In the genomic region with DNA sequence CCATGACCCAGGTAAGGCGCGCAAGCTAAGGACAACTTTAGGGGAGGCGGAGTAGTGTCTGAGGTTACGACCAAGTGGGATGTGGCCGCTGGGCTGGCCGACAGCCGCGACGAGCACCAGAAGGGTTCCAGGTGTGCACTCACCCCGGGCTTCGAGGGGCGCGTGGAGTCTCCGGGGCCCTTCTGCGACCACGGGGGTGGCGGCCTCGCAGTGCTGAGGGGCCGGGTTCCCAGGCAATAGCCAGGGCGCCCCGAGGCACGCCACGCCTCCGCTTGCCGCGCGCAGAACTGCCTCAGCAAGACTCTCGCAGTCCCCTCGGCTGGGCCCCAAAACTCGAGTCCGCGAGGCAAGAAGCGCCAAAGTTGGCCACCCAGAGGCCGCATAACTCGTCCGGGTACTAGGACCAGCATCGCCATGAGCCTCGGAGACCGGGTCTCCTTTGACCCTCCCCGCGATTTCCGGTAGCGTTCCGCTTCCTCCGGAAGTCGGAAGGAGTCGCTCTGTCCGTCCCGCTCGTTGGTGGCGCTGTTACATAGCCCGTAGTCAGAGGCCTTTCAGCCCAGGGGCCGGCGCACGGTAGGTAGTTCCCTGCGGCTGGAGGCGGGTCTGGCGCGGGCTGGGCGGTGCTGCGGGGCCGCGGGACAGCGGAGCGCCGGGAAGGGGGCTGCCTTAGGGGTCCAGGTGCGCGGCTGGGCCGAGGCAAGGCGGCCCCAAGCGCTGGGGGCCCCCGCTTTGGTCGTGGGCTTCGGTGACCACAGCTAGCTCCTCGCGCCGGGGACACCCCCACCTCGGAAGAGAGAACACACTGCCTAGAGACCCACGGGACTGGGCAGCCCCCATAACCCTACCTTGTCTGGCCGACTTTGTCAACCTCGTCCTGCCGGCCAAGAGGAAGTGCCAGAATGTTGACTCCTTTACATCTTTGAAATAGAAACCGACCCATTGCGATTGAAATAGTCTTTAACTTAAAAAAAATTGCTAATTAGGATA, we compare ENCODE assay signal across 8 cellular contexts. TPM values are rescaled to one million over a fixed set of nuclear protein-coding genes. Genes with fewer than 3 reads are reported as not detected.
DNase-seq lines count a peak whose midpoint lies in the region; ATAC-seq, FAIRE-seq and TF ChIP-seq lines count a peak whose summit lies in the region.

A gene with protein sequence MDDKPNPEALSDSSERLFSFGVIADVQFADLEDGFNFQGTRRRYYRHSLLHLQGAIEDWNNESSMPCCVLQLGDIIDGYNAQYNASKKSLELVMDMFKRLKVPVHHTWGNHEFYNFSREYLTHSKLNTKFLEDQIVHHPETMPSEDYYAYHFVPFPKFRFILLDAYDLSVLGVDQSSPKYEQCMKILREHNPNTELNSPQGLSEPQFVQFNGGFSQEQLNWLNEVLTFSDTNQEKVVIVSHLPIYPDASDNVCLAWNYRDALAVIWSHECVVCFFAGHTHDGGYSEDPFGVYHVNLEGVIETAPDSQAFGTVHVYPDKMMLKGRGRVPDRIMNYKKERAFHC (plus strand): TSS at position 503 of the 990 bp plus-strand sequence. CDS start 7,333 bp downstream, outside the sequence.
Gene SCO1, minus strand, starts transcription at position 442 of the 990 bp plus-strand sequence. Its CDS starts 26 bp downstream, at position 416.

- TF ChIP-seq CTCF in heart right ventricle (IDR thresholded peaks at IDR 0.05) (peak in 8 of 9 donors; percentile 12 to 69 (median 49)), upper lobe of left lung (IDR thresholded peaks at IDR 0.05) (peak in 4 of 6 experiments; percentile 25 to 57 (median 46))

- H3K9me3 Mint-ChIP-seq in T-cell = no peaks in the 10 kb centered on the region

- peak within 1 kb of the TSS; percentile 93 to 96 (median 93) for H3K4me3 Mint-ChIP-seq in T-cell

- whole genome bisulfite sequencing in heart right ventricle, 2 donors = 0% methylated on average over 84 of the region's 84 CpGs
- 0% methylated on average over 8 to 35 of the region's 84 CpGs for WGBS in upper lobe of left lung, 2 donors

- H3K4me3 ChIP-seq in heart right ventricle (peak within 1 kb of the TSS; percentile 84 to 99 (median 91)), upper lobe of left lung (peak within 1 kb of the TSS; percentile 84 to 97 (median 91))

- H3K9me3 ChIP-seq in heart right ventricle (no peaks in the 10 kb centered on the region), upper lobe of left lung (no peaks in the 10 kb centered on the region)

- H3K36me3 ChIP-seq in heart right ventricle (peaks cover 0 to 33% (median 16%) of the 10 kb centered on the region in 9 donors), upper lobe of left lung (peaks cover 0 to 27% (median 13%) of the 10 kb centered on the region in 4 donors)

- H3K27ac ChIP-seq in heart right ventricle (peak within 1 kb of the TSS; percentile 77 to 98 (median 94)), upper lobe of left lung (peak within 1 kb of the TSS; percentile 91 to 95 (median 94))

- intact Hi-C loops in heart right ventricle (cut with DNase I) (loop anchor here in 1 of 10 donors (2.0 kb wide), 1 partner anchor 31 kb away; no protein-coding TSS in a partner anchor), posterior cingulate gyrus (cut with DNase I) (no loop called here)

- CTCF ChIA-PET in T-cell (lab: Charles Lee) = no interaction called here

- H3K27ac Mint-ChIP-seq in T-cell = peak within 1 kb of the TSS; percentile 91 to 98

- H3K36me3 Mint-ChIP-seq in T-cell = peaks cover 30% of the 10 kb centered on the region

- peak; percentile 98 for FAIRE-seq in GM12891 (lab: Jason Lieb, UNC)

- POLR2A ChIA-PET in T-cell (lab: Charles Lee) = no interaction called here

- peak; percentile 84 for DNase-seq in GM12891 (ENCODE audit: insufficient read length, low spot score)
- peak; percentile 15 for DNase-seq in NCI-H1417 treated with DMSO at 0.1 percent for 48 hours (lab: John Stamatoyannopoulos, UW)
- peak; percentile 76 to 92 (median 87) for DNase-seq in T-cell
- peak; percentile 93 for DNase-seq in amniotic epithelial cell (ENCODE audit: low read depth)
- peak; percentile 92 to 94 for DNase-seq in heart right ventricle
- peak; percentile 88 to 99 (median 95) for DNase-seq in posterior cingulate gyrus
- DNase-seq in upper lobe of left lung = peak; percentile 95 to 97

- TF ChIP-seq EP300 in upper lobe of left lung (IDR thresholded peaks at IDR 0.05) = peak in 1 of 4 donors; percentile 31

- no peaks in the 10 kb centered on the region for H3K27me3 ChIP-seq in heart right ventricle
- no peaks in the 10 kb centered on the region for H3K27me3 ChIP-seq in upper lobe of left lung

- TF ChIP-seq POLR2A in GM12891 (IDR thresholded peaks at IDR 0.05; ENCODE audit: low read depth, low read length) (peak; percentile 90), upper lobe of left lung (IDR thresholded peaks at IDR 0.05) (peak in 3 of 4 donors; percentile 83 to 97 (median 92))

- ATAC-seq in HG02798 (IDR thresholded peaks at IDR 0.05; ENCODE audit: poor library complexity, unreplicated experiment) (peak; percentile 99), T-cell (replicated peaks in 1 of 4) (peak; percentile 92 to 94 (median 92)), heart right ventricle (peak; percentile 99 to 100 (median 99)), upper lobe of left lung (ENCODE audit: low FRiP score in 2 of 2) (peak; percentile 99)

- H3K4me1 ChIP-seq in heart right ventricle = peaks cover 6 to 40% (median 25%) of the 10 kb centered on the region in 9 donors
- peaks cover 16 to 32% (median 17%) of the 10 kb centered on the region in 4 donors for H3K4me1 ChIP-seq in upper lobe of left lung

- H3K27me3 Mint-ChIP-seq in T-cell = no peaks in the 10 kb centered on the region

- H3K4me1 Mint-ChIP-seq in T-cell = peaks cover 63 to 69% (median 69%) of the 10 kb centered on the region in 3 donors

TF ChIP-seq in GM12891, 5 proteins besides CTCF, POLR2A, EP300 and RAD21:
- TF ChIP-seq SPI1 (IDR thresholded peaks at IDR 0.05; ENCODE audit: low read depth, low read length) (peak; percentile 85), PAX5 (IDR thresholded peaks at IDR 0.05; ENCODE audit: insufficient read depth, low read length, severe bottlenecking) (no peak), TAF1 (IDR thresholded peaks at IDR 0.05; ENCODE audit: low read depth, low read length) (peak; percentile 84), POLR2AphosphoS5 (IDR thresholded peaks at IDR 0.05; ENCODE audit: low read depth, low read length) (peak; percentile 93)

RNA-seq across cellular contexts. Expression of the first gene that starts in this region (rescaled TPM):
- polyA plus RNA-seq in GM12891 (2012; ENCODE audit: low read depth, missing spikeins) = 11.7 TPM
- 10 to 100 TPM; 22.0 to 46.5 (median 31.7) TPM for total RNA-seq in T-cell
- total RNA-seq in heart right ventricle = 1 to 10 TPM; 3.6 to 7.3 (median 4.9) TPM
- polyA plus RNA-seq in heart right ventricle = 1 to 10 TPM; 3.5 to 3.8 TPM
- 10 to 100 TPM in 2 of 6 donors, 1 to 10 TPM in 4; 1.7 to 18.9 (median 8.2) TPM for total RNA-seq in upper lobe of left lung

RNA-seq across cellular contexts. Expression of gene SCO1, which starts in this region (rescaled TPM):
- 20.4 TPM for polyA plus RNA-seq in GM12891 (2012; ENCODE audit: low read depth, missing spikeins)
- total RNA-seq in T-cell (10 to 100 TPM; 15.7 to 33.3 (median 28.8) TPM), heart right ventricle (10 to 100 TPM; 28.5 to 43.4 (median 37.4) TPM), upper lobe of left lung (10 to 100 TPM in 5 of 6 donors, 1 to 10 TPM in 1; 5.5 to 23.8 (median 17.4) TPM)
- polyA plus RNA-seq in heart right ventricle = 10 to 100 TPM in 1 of 2 donors, 1 to 10 TPM in 1; 4.5 to 25.7 TPM

Comparison
In these comparisons a context has a peak if more than half of its experiments do, and no peak if none do; other contexts are left out.
1. Peak in every context shown above with its lines: DNase-seq, ATAC-seq, H3K4me3 ChIP-seq and H3K27ac ChIP-seq.
2. DNase-seq: peak in every context shown above with its lines; median percentile 96 in upper lobe of left lung; 95 in posterior cingulate gyrus; 93 in amniotic epithelial cell; 93 in heart right ventricle; 87 in T-cell; 84 in GM12891; 15 in NCI-H1417 treated with DMSO at 0.1 percent for 48 hours.